In genomic region chr2:3222636-3223035, GRCh38 we compare ENCODE assay signal across 8 cellular contexts.
DNase-seq lines count a peak whose midpoint lies in the region; ATAC-seq and TF ChIP-seq lines count a peak whose summit lies in the region.

No MANE protein-coding gene starts in this region.

- peak overlapping the region; percentile 81 to 88 for H3K27ac Mint-ChIP-seq in natural killer cell

- CTCF ChIA-PET in RWPE1 (lab: Yijun Ruan, JAX) = no interaction called here

- H3K9me3 Mint-ChIP-seq in natural killer cell = peaks cover 0 to 3% of the 10 kb centered on the region in 2 donors

- POLR2A ChIA-PET in RWPE1 (lab: Yijun Ruan, JAX; ENCODE audit: low non-redundant PET) = no interaction called here

- no peak for TF ChIP-seq POLR2A in GM18505 (IDR thresholded peaks at IDR 0.05; ENCODE audit: borderline replicate concordance, extremely low read depth, insufficient read depth, insufficient read length)

- no peaks in the 10 kb centered on the region for H3K36me3 ChIP-seq in osteoblast (ENCODE audit: insufficient read depth, low read length)
- no peaks in the 10 kb centered on the region for H3K36me3 ChIP-seq in psoas muscle (ENCODE audit: insufficient read depth in 1 of 2, low read depth in 1 of 2)

- intact Hi-C loops in natural killer cell (cut with micrococcal nuclease) = no loop called here
- intact Hi-C loops in psoas muscle (cut with DNase I) = no loop called here

- H3K4me3 Mint-ChIP-seq in natural killer cell = no peak overlapping the region

- peaks cover 31 to 38% of the 10 kb centered on the region in 2 donors for H3K4me1 Mint-ChIP-seq in natural killer cell

- peaks cover 4% of the 10 kb centered on the region for H4K20me1 ChIP-seq in osteoblast (ENCODE audit: insufficient read depth, low read length)

- H3K27me3 ChIP-seq in osteoblast (ENCODE audit: insufficient read depth, low read length) = no peaks in the 10 kb centered on the region
- no peaks in the 10 kb centered on the region for H3K27me3 ChIP-seq in psoas muscle (ENCODE audit: insufficient read depth in 3 of 3, low read length in 2 of 3)

- H3K4me3 ChIP-seq in osteoblast (ENCODE audit: insufficient read depth, low read length) (no peak overlapping the region), psoas muscle (no peak overlapping the region)

- DNase-seq in activated CD4-positive, alpha-beta T cell treated with anti-CD3 and anti-CD28 coated beads for 4 hours = peak; percentile 41 to 44
- DNase-seq in natural killer cell (no peak), NCI-H1930 (lab: John Stamatoyannopoulos, UW) (no peak), RWPE1 (ENCODE audit: low spot score) (no peak), osteoblast (ENCODE audit: insufficient read length, low spot score, missing footprints) (no peak), psoas muscle (no peak)

- ATAC-seq in GM18505 (IDR thresholded peaks at IDR 0.05; ENCODE audit: unreplicated experiment) (peak; percentile 38), HG02870 (IDR thresholded peaks at IDR 0.05; ENCODE audit: unreplicated experiment) (peak; percentile 50), natural killer cell (peak; percentile 42 to 62 (median 56)), psoas muscle (no peak)

- H3K9me3 ChIP-seq in osteoblast (ENCODE audit: low read depth, low read length) = no peaks in the 10 kb centered on the region
- no peaks in the 10 kb centered on the region for H3K9me3 ChIP-seq in psoas muscle

- H3K27me3 Mint-ChIP-seq in natural killer cell (ENCODE audit: low read depth in 2 of 2) = no peaks in the 10 kb centered on the region

- H2AFZ ChIP-seq in osteoblast (ENCODE audit: low read length) = no peak overlapping the region

- 85 to 89% (median 86%) methylated on average over 9 of the region's 9 CpGs for WGBS in psoas muscle, 3 donors

- H3K79me2 ChIP-seq in osteoblast (ENCODE audit: insufficient read depth, low read length) = peaks cover 1% of the 10 kb centered on the region

- H3K4me1 ChIP-seq in osteoblast (ENCODE audit: insufficient read depth, low read length) = no peaks in the 10 kb centered on the region
- H3K4me1 ChIP-seq in psoas muscle = no peaks in the 10 kb centered on the region

- H3K4me2 ChIP-seq in osteoblast (ENCODE audit: insufficient read depth, low read length) = no peak overlapping the region

- H3K27ac ChIP-seq in RWPE1 = no peak overlapping the region
- no peak overlapping the region for H3K27ac ChIP-seq in osteoblast (ENCODE audit: low read depth, low read length)
- no peak overlapping the region for H3K27ac ChIP-seq in psoas muscle

- TF ChIP-seq CTCF in natural killer cell (IDR thresholded peaks at IDR 0.05) (no peak), RWPE1 (conservative IDR thresholded peaks at IDR 0.05; ENCODE audit: low read depth) (no peak), osteoblast (IDR thresholded peaks at IDR 0.05; ENCODE audit: extremely low read depth, low read depth, low read length) (no peak), psoas muscle (IDR thresholded peaks at IDR 0.05) (no peak)

- no peaks in the 10 kb centered on the region for H3K36me3 Mint-ChIP-seq in natural killer cell

Comparison
In these comparisons a context has a peak if more than half of its experiments do, and no peak if none do; other contexts are left out.
1. ATAC-seq: peak in GM18505 (single experiment), HG02870 (single experiment) and natural killer cell (3 of 3); none in psoas muscle (0 of 4).
2. DNase-seq: peak in activated CD4-positive, alpha-beta T cell treated with anti-CD3 and anti-CD28 coated beads for 4 hours (2 of 2); none in natural killer cell (single experiment), NCI-H1930 (0 of 2), RWPE1 (single experiment), osteoblast (single experiment) and psoas muscle (0 of 2).